Comparison of ENCODE assay signal across 14 cellular contexts in genomic region chr7:36964297-36964696, GRCh38.
"Had no signal": no experiment of that assay in that cellular context is flagged by ENCODE, and none has a peak within 500 bp of the region (broad histone marks: within the 10 kb centered on the region; RNA-seq: fewer than 3 reads in every experiment).

No MANE protein-coding gene starts in this region.

- DNase-seq: activated CD4-positive, alpha-beta T cell treated with anti-CD3 and anti-CD28 coated beads, Interleukin-2, amount 50 U/mL, for 4 hours; activated CD4-positive, CD25-positive, alpha-beta regulatory T cell treated with anti-CD3 and anti-CD28 coated beads, Interleukin-2, amount 50 U/mL, for 72 hours; activated naive CD8-positive, alpha-beta T cell treated with anti-CD3 and anti-CD28 coated beads, Interleukin-2, amount 10 ng/mL, durations not matched to agents 7 days and 5 days; cerebellar nuclear complex; heart right ventricle; left lung; naive thymus-derived CD8-positive, alpha-beta T cell; retina; sigmoid colon; stimulated activated CD4-positive, alpha-beta T cell treated with anti-CD3 and anti-CD28 coated beads, Interleukin-15, amount 100 ng/mL, for 24 hours; stimulated activated naive B cell treated with anti-CD40 and anti-IgM and Interleukin-4, amounts not matched to agents 10 μg/mL and 1 μg/mL and 100 μg/mL, for 72 hours had no signal

- H3K4me3 Mint-ChIP-seq: activated naive CD8-positive, alpha-beta T cell treated with anti-CD3 and anti-CD28 coated beads, Interleukin-2, amount 10 ng/mL, durations not matched to agents 7 days and 5 days; stimulated activated naive B cell treated with anti-CD40 and anti-IgM and Interleukin-4, amounts not matched to agents 10 μg/mL and 1 μg/mL and 100 μg/mL, for 72 hours; type B pancreatic cell had no signal

- H3K27ac Mint-ChIP-seq: activated naive CD8-positive, alpha-beta T cell treated with anti-CD3 and anti-CD28 coated beads, Interleukin-2, amount 10 ng/mL, durations not matched to agents 7 days and 5 days; stimulated activated naive B cell treated with anti-CD40 and anti-IgM and Interleukin-4, amounts not matched to agents 10 μg/mL and 1 μg/mL and 100 μg/mL, for 72 hours; type B pancreatic cell had no signal

- H3K27me3 Mint-ChIP-seq: activated naive CD8-positive, alpha-beta T cell treated with anti-CD3 and anti-CD28 coated beads, Interleukin-2, amount 10 ng/mL, durations not matched to agents 7 days and 5 days; naive thymus-derived CD8-positive, alpha-beta T cell; progenitor cell of endocrine pancreas; stimulated activated naive B cell treated with anti-CD40 and anti-IgM and Interleukin-4, amounts not matched to agents 10 μg/mL and 1 μg/mL and 100 μg/mL, for 72 hours; type B pancreatic cell had no signal

- ATAC-seq: heart right ventricle; left lung; naive thymus-derived CD8-positive, alpha-beta T cell; SK-N-SH treated with all-trans-retinoic acid at 6 μM for 48 hours; stimulated activated naive B cell treated with anti-CD40 and anti-IgM and Interleukin-4, amounts not matched to agents 10 μg/mL and 1 μg/mL and 100 μg/mL, for 72 hours had no signal
